Comparison of ENCODE assay signal across 24 cellular contexts in genomic region chr7:48628950-48629349, GRCh38.
"Had no signal": no experiment of that assay in that cellular context is flagged by ENCODE, and none has a peak within 500 bp of the region (broad histone marks: within the 10 kb centered on the region; RNA-seq: fewer than 3 reads in every experiment).

No MANE protein-coding gene starts in this region.

- H3K36me3 ChIP-seq: colonic mucosa, left lung, pancreas, tibial nerve, upper lobe of right lung had no signal

- H3K9me3 ChIP-seq: colonic mucosa, left lung, pancreas, spleen, testis, upper lobe of right lung had no signal

- H3K27ac ChIP-seq: colonic mucosa, foreskin keratinocyte, left lung, pancreas, spleen, testis, tibial nerve, upper lobe of right lung had no signal

- DNase-seq: cerebellar nuclear complex; colonic mucosa; dermis blood vessel endothelial cell; effector CD4-positive, alpha-beta T cell; endodermal cell; erythroblast; foreskin keratinocyte; hippocampal formation; left lung; mesendoderm; naive B cell; occipital lobe; pancreas; spleen; stimulated activated CD4-positive, alpha-beta T cell treated with anti-CD3 and anti-CD28 coated beads, Interleukin-15, amount 100 ng/mL, for 24 hours; stimulated activated CD4-positive, alpha-beta T cell treated with anti-CD3 and anti-CD28 coated beads, Interleukin-1b, Interleukin-23, amount 100 ng/mL, for 48 hours; stimulated activated CD4-positive, alpha-beta T cell treated with anti-CD3 and anti-CD28 coated beads, Interleukin-4, amount 100 ng/mL, for 24 hours; stimulated activated naive CD8-positive, alpha-beta T cell treated with anti-CD3 and anti-CD28 coated beads, Interleukin-15, amount 100 ng/mL, for 72 hours; testis; upper lobe of right lung had no signal

- H3K4me3 ChIP-seq: colonic mucosa, left lung, lung, pancreas, spleen, testis, tibial nerve, upper lobe of right lung had no signal

- H3K27me3 ChIP-seq: colonic mucosa, left lung, pancreas, spleen, testis, tibial nerve, upper lobe of right lung had no signal

- H3K4me1 ChIP-seq: colonic mucosa, foreskin keratinocyte, left lung, pancreas, spleen, testis, tibial nerve, upper lobe of right lung had no signal

- ATAC-seq: foreskin keratinocyte; left lung; pancreas; sciatic nerve; stimulated activated memory B cell treated with anti-CD40 and anti-IgM and Interleukin-4, amounts not matched to agents 10 μg/mL and 1 μg/mL and 100 μg/mL, for 72 hours; stimulated activated naive CD8-positive, alpha-beta T cell treated with anti-CD3 and anti-CD28 coated beads, Interleukin-15, amount 100 ng/mL, for 72 hours; upper lobe of right lung had no signal
